In the genomic region with DNA sequence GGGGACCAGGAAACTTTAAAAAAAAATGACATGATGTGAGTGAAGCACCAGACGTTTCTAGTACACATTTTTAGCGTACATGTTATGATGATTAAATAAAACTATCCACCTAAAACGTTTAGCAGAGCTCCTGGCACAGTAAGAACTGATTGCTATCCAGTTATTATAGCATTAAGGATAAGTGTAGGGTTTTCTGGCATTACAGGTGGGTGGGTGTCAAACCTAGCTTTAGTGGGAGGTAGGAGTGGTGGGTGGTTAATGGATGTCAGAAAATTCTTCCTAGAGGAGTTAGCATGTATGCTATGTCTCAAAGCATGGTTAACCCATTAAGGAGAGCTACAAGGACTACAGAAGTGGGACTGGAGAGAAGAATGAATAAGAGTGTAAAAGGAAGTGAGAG, we compare ENCODE assay signal across 34 cellular contexts.
DNase-seq lines count a peak whose midpoint lies in the region; ATAC-seq, FAIRE-seq and TF ChIP-seq lines count a peak whose summit lies in the region.
"Had no signal": no experiment of that assay in that cellular context is flagged by ENCODE, and none has a peak within 500 bp of the region (broad histone marks: within the 10 kb centered on the region; RNA-seq: fewer than 3 reads in every experiment).

No MANE protein-coding gene starts in this region.

- H4K5ac ChIP-seq in H1 (ENCODE audit: insufficient read length, low read depth, low read length), result no peak overlapping the region

- H3K4me2 ChIP-seq in H1 (ENCODE audit: insufficient read depth in 1 of 2, low read depth in 2 of 2, low read length in 2 of 2) (no peak overlapping the region), neural cell (ENCODE audit: low read length) (no peak overlapping the region)
- H3K4me2 ChIP-seq: A549; BLaER1; BLaER1 treated with 17β-estradiol and CSF1 and Interleukin-3, amounts not matched to agents 10 nM and 100 nM had no signal

- no peak overlapping the region for H2BK15ac ChIP-seq in H1 (ENCODE audit: low read length)

- DNase-seq in SK-N-DZ (ENCODE audit: low spot score) (peak; percentile 44), H1 (ENCODE audit: low read depth in 1 of 2, low spot score in 2 of 2) (no peak), putamen (ENCODE audit: low spot score) (peak; percentile 16), ecto neural progenitor cell (ENCODE audit: low spot score) (no peak), DMS114 treated with DMSO at 0.1 percent for 48 hours (lab: John Stamatoyannopoulos, UW; ENCODE audit: unreplicated experiment) (no peak), D721Med (ENCODE audit: insufficient read length, low spot score) (no peak)
- DNase-seq: 8988T; ACHN; AML-193; BE2C; C1 segment of cervical spinal cord; Caco-2; Calu3; CD4-positive, alpha-beta memory T cell; CD4-positive, alpha-beta T cell; CD4-positive, CD25-positive, alpha-beta regulatory T cell; CD8-positive, alpha-beta memory T cell; CD8-positive, alpha-beta T cell; COR-L47; DMS 273 treated with DMSO at 0.1 percent for 48 hours; DMS153; DMS53; DMS79; DMS79 treated with DMSO at 0.1 percent for 48 hours; DND-41; EL had no signal

- no peak overlapping the region for H2BK120ac ChIP-seq in H1 (replicated peaks; ENCODE audit: low read depth, low read length)

- TF ChIP-seq EP300 in H1 (IDR thresholded peaks at IDR 0.05; ENCODE audit: borderline replicate concordance in 1 of 2, low read depth in 2 of 2, low read length in 2 of 2), result no peak
- no peak for TF ChIP-seq EP300 in neural cell (conservative IDR thresholded peaks at IDR 0.05; ENCODE audit: poor library complexity, severe bottlenecking)

- H3K4ac ChIP-seq in H1 (replicated peaks; ENCODE audit: insufficient read length, low read depth, low read length), result no peak overlapping the region

- CTCF ChIA-PET in H1 (lab: Charles Lee; ENCODE audit: partially characterized antibody), result no interaction called here

- no peak overlapping the region for H3K18ac ChIP-seq in H1 (ENCODE audit: extremely low read depth, low read length)

- H4K20me1 ChIP-seq in H1 (replicated peaks in 1 of 2; ENCODE audit: control insufficient read depth in 1 of 2, insufficient read depth in 2 of 2, low read length in 2 of 2), result no peaks in the 10 kb centered on the region
- no peaks in the 10 kb centered on the region for H4K20me1 ChIP-seq in neural cell (ENCODE audit: insufficient read depth)
- H4K20me1 ChIP-seq: BLaER1; BLaER1 treated with 17β-estradiol and CSF1 and Interleukin-3, amounts not matched to agents 10 nM and 100 nM had no signal

- no peak overlapping the region for H4K91ac ChIP-seq in H1 (replicated peaks; ENCODE audit: insufficient read length, low read length)

- no peaks in the 10 kb centered on the region for H3K4me1 ChIP-seq in H1 (replicated peaks in 1 of 4; ENCODE audit: control insufficient read depth in 3 of 4, insufficient read depth in 4 of 4, low read length in 3 of 4)
- H3K4me1 ChIP-seq: A549, BE2C, BLaER1, Caco-2 had no signal

- WGBS in H1 (ENCODE audit: extremely low coverage in 1 of 2, insufficient coverage in 1 of 2, insufficient read length in 1 of 2, insufficient replicate concordance in 2 of 2, low coverage in 1 of 2, low lambda C conversion rate in 2 of 2, missing lambda C conversion rate in 1 of 2), 2 experiments, result 86% methylated on average over 3 of the region's 3 CpGs; no CpG with 5 or more reads in 1 of the 2 experiments

- H3K9ac ChIP-seq in H1 (replicated peaks in 1 of 4; ENCODE audit: extremely low read depth in 1 of 4, low read depth in 3 of 4, low read length in 3 of 4) (no peak overlapping the region), neural cell (ENCODE audit: low read length) (no peak overlapping the region)
- H3K9ac ChIP-seq: BLaER1; BLaER1 treated with 17β-estradiol and CSF1 and Interleukin-3, amounts not matched to agents 10 nM and 100 nM had no signal

- no peaks in the 10 kb centered on the region for H3K23me2 ChIP-seq in H1 (ENCODE audit: low read depth, low read length)

- TF ChIP-seq CTCF in H1 (IDR thresholded peaks at IDR 0.05; ENCODE audit: control extremely low read depth in 1 of 3, insufficient read depth in 1 of 3, low read depth in 1 of 3, low read length in 3 of 3), result no peak
- TF ChIP-seq CTCF in neural cell (IDR thresholded peaks at IDR 0.05; ENCODE audit: poor library complexity, severe bottlenecking), result no peak
- TF ChIP-seq CTCF in D721Med (IDR thresholded peaks at IDR 0.05; ENCODE audit: insufficient read depth, missing control alignments), result no peak

- no peak overlapping the region for H2BK20ac ChIP-seq in H1 (ENCODE audit: low read length)

- no peaks in the 10 kb centered on the region for H3K9me2 ChIP-seq in neural cell (ENCODE audit: insufficient read depth, low read length)

- no peaks in the 10 kb centered on the region for H3K36me3 ChIP-seq in H1 (ENCODE audit: control insufficient read depth in 2 of 4, insufficient read depth in 4 of 4, low read length in 3 of 4)
- H3K36me3 ChIP-seq in neural cell (ENCODE audit: insufficient read depth, low read length), result no peaks in the 10 kb centered on the region
- H3K36me3 ChIP-seq: BE2C; BLaER1; BLaER1 treated with 17β-estradiol and CSF1 and Interleukin-3, amounts not matched to agents 10 nM and 100 nM had no signal

- no peak for ATAC-seq in HG02763 (IDR thresholded peaks at IDR 0.05; ENCODE audit: unreplicated experiment)
- ATAC-seq: A549; CD8-positive, alpha-beta T cell had no signal

- H3K79me2 ChIP-seq in H1 (ENCODE audit: control insufficient read depth in 1 of 2, insufficient read depth in 2 of 2, low read length in 2 of 2) (no peaks in the 10 kb centered on the region), neural cell (replicated peaks; ENCODE audit: insufficient read depth, low read length) (no peaks in the 10 kb centered on the region)

- H3K79me1 ChIP-seq in H1 (ENCODE audit: low read depth, low read length), result no peaks in the 10 kb centered on the region

- H3K56ac ChIP-seq in H1 (replicated peaks; ENCODE audit: insufficient read length, low read depth, low read length), result peak overlapping the region; percentile 67

- H2BK12ac ChIP-seq in H1 (ENCODE audit: low read depth, low read length), result no peak overlapping the region

- POLR2A ChIA-PET in H1 (lab: Charles Lee; ENCODE audit: partially characterized antibody), result no interaction called here

- H3K9me3 ChIP-seq in H1 (ENCODE audit: insufficient read depth in 2 of 2, low read depth in 1 of 2, low read length in 1 of 2) (no peaks in the 10 kb centered on the region), neural cell (ENCODE audit: low read length) (no peaks in the 10 kb centered on the region)
- H3K9me3 ChIP-seq: A549; BE2C; BLaER1; BLaER1 treated with 17β-estradiol and CSF1 and Interleukin-3, amounts not matched to agents 10 nM and 100 nM; Caco-2 had no signal

- H3K27me3 ChIP-seq in H1 (replicated peaks in 1 of 4; ENCODE audit: control insufficient read depth in 3 of 4, extremely low read depth in 1 of 4, insufficient read depth in 3 of 4, low read length in 3 of 4) (no peaks in the 10 kb centered on the region), neural cell (ENCODE audit: insufficient read depth, low read depth, low read length) (no peaks in the 10 kb centered on the region)
- H3K27me3 ChIP-seq: BE2C; BLaER1; BLaER1 treated with 17β-estradiol and CSF1 and Interleukin-3, amounts not matched to agents 10 nM and 100 nM had no signal

- no peak overlapping the region for H3K27ac ChIP-seq in H1 (ENCODE audit: low read depth, low read length)
- H3K27ac ChIP-seq in neural cell (ENCODE audit: low read length), result no peak overlapping the region
- H3K27ac ChIP-seq: 22Rv1; A549; BLaER1; BLaER1 treated with 17β-estradiol and CSF1 and Interleukin-3, amounts not matched to agents 10 nM and 100 nM; C4-2B had no signal

- no peak for FAIRE-seq in H1 (lab: Jason Lieb, UNC)
- FAIRE-seq in D721Med (lab: Jason Lieb, UNC), result no peak
- FAIRE-seq: A204.1, A549 had no signal

- no peak overlapping the region for H2AK5ac ChIP-seq in H1 (ENCODE audit: low read depth, low read length)

- H4K8ac ChIP-seq in H1 (ENCODE audit: extremely low read depth, insufficient read depth, low read length), result no peak overlapping the region

- no peaks in the 10 kb centered on the region for H3F3A ChIP-seq in neural cell (ENCODE audit: insufficient read depth, low read length, poor library complexity, severe bottlenecking)

- H3K23ac ChIP-seq in H1 (ENCODE audit: insufficient read length), result no peak overlapping the region

- no peak overlapping the region for H2BK5ac ChIP-seq in H1 (ENCODE audit: low read depth, low read length)

- TF ChIP-seq POLR2A in H1 (IDR thresholded peaks at IDR 0.05; ENCODE audit: control extremely low read depth in 1 of 2, low read depth in 2 of 2, low read length in 2 of 2), result no peak

- no peak overlapping the region for H3K4me3 ChIP-seq in H1 (ENCODE audit: extremely low read depth in 1 of 4, insufficient read depth in 2 of 4, low read depth in 3 of 4, low read length in 4 of 4)
- no peak overlapping the region for H3K4me3 ChIP-seq in neural cell (ENCODE audit: low read length)
- H3K4me3 ChIP-seq: A549; BLaER1; BLaER1 treated with 17β-estradiol and CSF1 and Interleukin-3, amounts not matched to agents 10 nM and 100 nM had no signal

- no peak overlapping the region for H3K14ac ChIP-seq in H1 (ENCODE audit: insufficient read length)

- H2AFZ ChIP-seq in H1 (ENCODE audit: low read length), result no peak overlapping the region
- no peak overlapping the region for H2AFZ ChIP-seq in neural cell (ENCODE audit: low read depth, low read length)

- TF ChIP-seq RAD21 in H1 (IDR thresholded peaks at IDR 0.05 in 1 of 2, conservative IDR thresholded peaks at IDR 0.05 in 1 of 2; ENCODE audit: low read depth in 2 of 2, low read length in 2 of 2), result no peak
- TF ChIP-seq RAD21 in neural cell (conservative IDR thresholded peaks at IDR 0.05), result no peak

TF ChIP-seq in H1, 55 proteins besides CTCF, POLR2A, EP300 and RAD21:
- TF ChIP-seq EGR1 (IDR thresholded peaks at IDR 0.05; ENCODE audit: borderline replicate concordance, low read depth, low read length) (no peak), PHF8 (conservative IDR thresholded peaks at IDR 0.05; ENCODE audit: low read depth, low read length) (no peak), TEAD4 (IDR thresholded peaks at IDR 0.05; ENCODE audit: low read depth, low read length) (no peak)

TF ChIP-seq in neural cell, 6 proteins besides CTCF, POLR2A, EP300 and RAD21:
- TF ChIP-seq POLR2AphosphoS5 (IDR thresholded peaks at IDR 0.05), result peak; percentile 78
- TF ChIP-seq MXI1 (conservative IDR thresholded peaks at IDR 0.05; ENCODE audit: poor library complexity, severe bottlenecking), result no peak

Comparison
In these comparisons a context has a peak if more than half of its experiments do, and no peak if none do; other contexts are left out.
1. DNase-seq: peak in SK-N-DZ (single experiment) and putamen (single experiment); none in H1 (0 of 2), ecto neural progenitor cell (single experiment), DMS114 treated with DMSO at 0.1 percent for 48 hours (single experiment) and D721Med (single experiment).